ENCODE assay signal across 1 cellular context in genomic region chr3:58234516-58234931, GRCh38.
A peak's percentile ranks its signal among the peaks of the same experiment; 100 is the strongest.
TF ChIP-seq lines count a peak whose summit lies in the region.

No MANE protein-coding gene starts in this region.

TF ChIP-seq in HEK293, 187 proteins besides CTCF, POLR2A, EP300 and RAD21 (continued from another document and continues in another):
- TF ChIP-seq ZNF16 (tag by site-specific recombination; IDR thresholded peaks at IDR 0.05; ENCODE audit: low read depth) = no peak
- TF ChIP-seq HOXD13 (CRISPR knock-in tag; IDR thresholded peaks at IDR 0.05; ENCODE audit: borderline replicate concordance) = no peak
- TF ChIP-seq PRDM4 (tag by site-specific recombination; IDR thresholded peaks at IDR 0.05) = no peak
- TF ChIP-seq ZNF544 (tag by site-specific recombination; IDR thresholded peaks at IDR 0.05) = no peak
- TF ChIP-seq ZNF114 (tag by site-specific recombination; IDR thresholded peaks at IDR 0.05) = no peak
- TF ChIP-seq REST (tag by site-specific recombination; IDR thresholded peaks at IDR 0.05) = no peak
- peak; percentile 80 for TF ChIP-seq ZBTB17 (tag by site-specific recombination; IDR thresholded peaks at IDR 0.05)
- no peak for TF ChIP-seq KLF10 (tag by site-specific recombination; IDR thresholded peaks at IDR 0.05)
- peak; percentile 71 for TF ChIP-seq SCRT2 (tag by site-specific recombination; IDR thresholded peaks at IDR 0.05)
- TF ChIP-seq ZNF473 (tag by site-specific recombination; IDR thresholded peaks at IDR 0.05) = no peak
- no peak for TF ChIP-seq PRDM6 (tag by site-specific recombination; IDR thresholded peaks at IDR 0.05)
- no peak for TF ChIP-seq ZNF280D (tag by site-specific recombination; IDR thresholded peaks at IDR 0.05)
- TF ChIP-seq ZNF366 (tag by site-specific recombination; conservative IDR thresholded peaks at IDR 0.05) = 0 out of 2 replicates have a peak, but pooled peaks have one; percentile 14
- TF ChIP-seq ZNF843 (tag by site-specific recombination; IDR thresholded peaks at IDR 0.05) = no peak
- no peak for TF ChIP-seq ZNF155 (tag by site-specific recombination; IDR thresholded peaks at IDR 0.05)
- TF ChIP-seq ZNF2 (tag by site-specific recombination; IDR thresholded peaks at IDR 0.05) = no peak
- no peak for TF ChIP-seq TCF7L2 (IDR thresholded peaks at IDR 0.05; ENCODE audit: borderline replicate concordance, low read depth, low read length)
- TF ChIP-seq ZNF585B (tag by site-specific recombination; IDR thresholded peaks at IDR 0.05) = no peak
- peak; percentile 32 for TF ChIP-seq SP2 (tag by site-specific recombination; IDR thresholded peaks at IDR 0.05)
- no peak for TF ChIP-seq ZBTB48 (tag by site-specific recombination; IDR thresholded peaks at IDR 0.05)
- peak; percentile 17; the same call in 1 of the 2 replicates for TF ChIP-seq ZIC2 (tag by site-specific recombination; IDR thresholded peaks at IDR 0.05)
- TF ChIP-seq ZNF302 (tag by site-specific recombination; IDR thresholded peaks at IDR 0.05; ENCODE audit: low read depth) = no peak
- no peak for TF ChIP-seq INSM2 (tag by site-specific recombination; IDR thresholded peaks at IDR 0.05)
- no peak for TF ChIP-seq ZNF626 (tag by site-specific recombination; IDR thresholded peaks at IDR 0.05)
- no peak for TF ChIP-seq ZNF510 (tag by site-specific recombination; IDR thresholded peaks at IDR 0.05; ENCODE audit: insufficient replicate concordance)
- TF ChIP-seq ZNF785 (tag by site-specific recombination; IDR thresholded peaks at IDR 0.05) = no peak
- TF ChIP-seq MEIS1 (CRISPR knock-in tag; IDR thresholded peaks at IDR 0.05; ENCODE audit: borderline replicate concordance) = no peak
- no peak for TF ChIP-seq ZBTB49 (tag by site-specific recombination; IDR thresholded peaks at IDR 0.05; ENCODE audit: low read depth)
- no peak for TF ChIP-seq ZNF132 (tag by site-specific recombination; IDR thresholded peaks at IDR 0.05; ENCODE audit: borderline replicate concordance)
- TF ChIP-seq KLF1 (tag by site-specific recombination; IDR thresholded peaks at IDR 0.05) = no peak
- no peak for TF ChIP-seq ZNF292 (tag by site-specific recombination; IDR thresholded peaks at IDR 0.05; ENCODE audit: borderline replicate concordance, low read depth)
- TF ChIP-seq ZBTB44 (tag by site-specific recombination; IDR thresholded peaks at IDR 0.05) = no peak
- peak; percentile 46 for TF ChIP-seq ZNF335 (tag by site-specific recombination; conservative IDR thresholded peaks at IDR 0.05)
- TF ChIP-seq ZNF354C (tag by site-specific recombination; IDR thresholded peaks at IDR 0.05; ENCODE audit: borderline replicate concordance, low read depth) = no peak
- TF ChIP-seq ZNF707 (tag by site-specific recombination; IDR thresholded peaks at IDR 0.05) = no peak
- TF ChIP-seq GLIS1 (tag by site-specific recombination; IDR thresholded peaks at IDR 0.05) = peak; percentile 64
- TF ChIP-seq SP7 (tag by site-specific recombination; IDR thresholded peaks at IDR 0.05) = peak; percentile 68
- peak; percentile 45; the same call in 1 of the 2 replicates for TF ChIP-seq WT1 (tag by site-specific recombination; IDR thresholded peaks at IDR 0.05)
- TF ChIP-seq ZNF837 (tag by site-specific recombination; IDR thresholded peaks at IDR 0.05) = no peak
- TF ChIP-seq ZNF223 (tag by site-specific recombination; IDR thresholded peaks at IDR 0.05) = no peak
- TF ChIP-seq ZNF324 (tag by site-specific recombination; IDR thresholded peaks at IDR 0.05) = no peak
- peak; percentile 26; the same call in 1 of the 2 replicates for TF ChIP-seq IKZF3 (tag by site-specific recombination; IDR thresholded peaks at IDR 0.05)
- no peak for TF ChIP-seq ZNF239 (tag by site-specific recombination; IDR thresholded peaks at IDR 0.05)
- TF ChIP-seq ZNF501 (tag by site-specific recombination; IDR thresholded peaks at IDR 0.05) = no peak
- no peak for TF ChIP-seq SALL2 (tag by site-specific recombination; IDR thresholded peaks at IDR 0.05; ENCODE audit: borderline replicate concordance)
- peak; percentile 59 for TF ChIP-seq ZBTB20 (tag by site-specific recombination; IDR thresholded peaks at IDR 0.05)
- no peak for TF ChIP-seq ZXDB (tag by site-specific recombination; IDR thresholded peaks at IDR 0.05)
- no peak for TF ChIP-seq ZNF548 (tag by site-specific recombination; IDR thresholded peaks at IDR 0.05)
- no peak for TF ChIP-seq SCRT1 (tag by site-specific recombination; IDR thresholded peaks at IDR 0.05; ENCODE audit: borderline replicate concordance)
- no peak for TF ChIP-seq PBX3 (CRISPR knock-in tag; IDR thresholded peaks at IDR 0.05)
- TF ChIP-seq KLF8 (tag by site-specific recombination; IDR thresholded peaks at IDR 0.05) = no peak
- TF ChIP-seq ZNF600 (tag by site-specific recombination; IDR thresholded peaks at IDR 0.05) = peak; percentile 34; the same call in 1 of the 2 replicates
